In the genomic region with DNA sequence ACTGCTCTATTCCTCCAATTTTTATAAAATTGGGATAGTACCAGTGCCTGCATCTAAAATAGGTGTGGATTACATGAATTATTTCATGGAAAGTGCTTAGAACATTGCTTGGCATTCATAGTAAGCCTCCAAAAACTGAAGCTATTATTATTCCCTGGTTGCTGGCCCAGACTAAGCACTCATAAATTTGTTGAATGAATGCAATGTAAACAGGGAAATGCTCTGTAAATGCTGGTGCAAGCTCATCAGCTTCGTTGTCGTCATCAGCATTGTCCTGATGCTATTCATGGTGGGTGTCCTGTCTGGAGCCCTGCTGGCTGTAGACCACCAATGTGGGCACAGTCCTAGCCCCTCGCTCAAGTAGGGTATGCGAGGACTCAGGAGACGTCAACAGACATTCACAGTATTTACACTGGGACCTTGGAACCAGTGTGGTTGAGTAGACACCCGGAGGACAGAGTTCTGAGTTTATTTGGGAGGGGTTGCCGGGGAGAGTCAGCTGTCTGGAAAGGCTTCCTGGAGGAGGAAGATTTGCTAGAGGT, we compare ENCODE assay signal across 1 cellular context.
TF ChIP-seq lines count a peak whose summit lies in the region.

No MANE protein-coding gene starts in this region.

TF ChIP-seq in GM23338, 12 proteins besides CTCF, POLR2A, EP300 and RAD21 (continued from another document):
- TF ChIP-seq, protein P1, sequence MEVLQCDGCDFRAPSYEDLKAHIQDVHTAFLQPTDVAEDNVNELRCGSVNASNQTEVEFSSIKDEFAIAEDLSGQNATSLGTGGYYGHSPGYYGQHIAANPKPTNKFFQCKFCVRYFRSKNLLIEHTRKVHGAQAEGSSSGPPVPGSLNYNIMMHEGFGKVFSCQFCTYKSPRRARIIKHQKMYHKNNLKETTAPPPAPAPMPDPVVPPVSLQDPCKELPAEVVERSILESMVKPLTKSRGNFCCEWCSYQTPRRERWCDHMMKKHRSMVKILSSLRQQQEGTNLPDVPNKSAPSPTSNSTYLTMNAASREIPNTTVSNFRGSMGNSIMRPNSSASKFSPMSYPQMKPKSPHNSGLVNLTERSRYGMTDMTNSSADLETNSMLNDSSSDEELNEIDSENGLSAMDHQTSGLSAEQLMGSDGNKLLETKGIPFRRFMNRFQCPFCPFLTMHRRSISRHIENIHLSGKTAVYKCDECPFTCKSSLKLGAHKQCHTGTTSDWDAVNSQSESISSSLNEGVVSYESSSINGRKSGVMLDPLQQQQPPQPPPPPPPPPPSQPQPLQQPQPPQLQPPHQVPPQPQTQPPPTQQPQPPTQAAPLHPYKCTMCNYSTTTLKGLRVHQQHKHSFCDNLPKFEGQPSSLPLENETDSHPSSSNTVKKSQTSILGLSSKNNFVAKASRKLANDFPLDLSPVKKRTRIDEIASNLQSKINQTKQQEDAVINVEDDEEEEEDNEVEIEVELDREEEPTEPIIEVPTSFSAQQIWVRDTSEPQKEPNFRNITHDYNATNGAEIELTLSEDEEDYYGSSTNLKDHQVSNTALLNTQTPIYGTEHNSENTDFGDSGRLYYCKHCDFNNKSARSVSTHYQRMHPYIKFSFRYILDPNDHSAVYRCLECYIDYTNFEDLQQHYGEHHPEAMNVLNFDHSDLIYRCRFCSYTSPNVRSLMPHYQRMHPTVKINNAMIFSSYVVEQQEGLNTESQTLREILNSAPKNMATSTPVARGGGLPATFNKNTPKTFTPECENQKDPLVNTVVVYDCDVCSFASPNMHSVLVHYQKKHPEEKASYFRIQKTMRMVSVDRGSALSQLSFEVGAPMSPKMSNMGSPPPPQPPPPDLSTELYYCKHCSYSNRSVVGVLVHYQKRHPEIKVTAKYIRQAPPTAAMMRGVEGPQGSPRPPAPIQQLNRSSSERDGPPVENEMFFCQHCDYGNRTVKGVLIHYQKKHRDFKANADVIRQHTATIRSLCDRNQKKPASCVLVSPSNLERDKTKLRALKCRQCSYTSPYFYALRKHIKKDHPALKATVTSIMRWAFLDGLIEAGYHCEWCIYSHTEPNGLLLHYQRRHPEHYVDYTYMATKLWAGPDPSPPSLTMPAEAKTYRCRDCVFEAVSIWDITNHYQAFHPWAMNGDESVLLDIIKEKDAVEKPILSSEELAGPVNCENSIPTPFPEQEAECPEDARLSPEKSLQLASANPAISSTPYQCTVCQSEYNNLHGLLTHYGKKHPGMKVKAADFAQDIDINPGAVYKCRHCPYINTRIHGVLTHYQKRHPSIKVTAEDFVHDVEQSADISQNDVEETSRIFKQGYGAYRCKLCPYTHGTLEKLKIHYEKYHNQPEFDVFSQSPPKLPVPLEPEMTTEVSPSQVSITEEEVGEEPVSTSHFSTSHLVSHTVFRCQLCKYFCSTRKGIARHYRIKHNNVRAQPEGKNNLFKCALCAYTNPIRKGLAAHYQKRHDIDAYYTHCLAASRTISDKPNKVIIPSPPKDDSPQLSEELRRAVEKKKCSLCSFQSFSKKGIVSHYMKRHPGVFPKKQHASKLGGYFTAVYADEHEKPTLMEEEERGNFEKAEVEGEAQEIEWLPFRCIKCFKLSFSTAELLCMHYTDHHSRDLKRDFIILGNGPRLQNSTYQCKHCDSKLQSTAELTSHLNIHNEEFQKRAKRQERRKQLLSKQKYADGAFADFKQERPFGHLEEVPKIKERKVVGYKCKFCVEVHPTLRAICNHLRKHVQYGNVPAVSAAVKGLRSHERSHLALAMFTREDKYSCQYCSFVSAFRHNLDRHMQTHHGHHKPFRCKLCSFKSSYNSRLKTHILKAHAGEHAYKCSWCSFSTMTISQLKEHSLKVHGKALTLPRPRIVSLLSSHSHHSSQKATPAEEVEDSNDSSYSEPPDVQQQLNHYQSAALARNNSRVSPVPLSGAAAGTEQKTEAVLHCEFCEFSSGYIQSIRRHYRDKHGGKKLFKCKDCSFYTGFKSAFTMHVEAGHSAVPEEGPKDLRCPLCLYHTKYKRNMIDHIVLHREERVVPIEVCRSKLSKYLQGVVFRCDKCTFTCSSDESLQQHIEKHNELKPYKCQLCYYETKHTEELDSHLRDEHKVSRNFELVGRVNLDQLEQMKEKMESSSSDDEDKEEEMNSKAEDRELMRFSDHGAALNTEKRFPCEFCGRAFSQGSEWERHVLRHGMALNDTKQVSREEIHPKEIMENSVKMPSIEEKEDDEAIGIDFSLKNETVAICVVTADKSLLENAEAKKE (CRISPR knock-in tag; IDR thresholded peaks at IDR 0.05) = no peak
- TF ChIP-seq, protein P2, sequence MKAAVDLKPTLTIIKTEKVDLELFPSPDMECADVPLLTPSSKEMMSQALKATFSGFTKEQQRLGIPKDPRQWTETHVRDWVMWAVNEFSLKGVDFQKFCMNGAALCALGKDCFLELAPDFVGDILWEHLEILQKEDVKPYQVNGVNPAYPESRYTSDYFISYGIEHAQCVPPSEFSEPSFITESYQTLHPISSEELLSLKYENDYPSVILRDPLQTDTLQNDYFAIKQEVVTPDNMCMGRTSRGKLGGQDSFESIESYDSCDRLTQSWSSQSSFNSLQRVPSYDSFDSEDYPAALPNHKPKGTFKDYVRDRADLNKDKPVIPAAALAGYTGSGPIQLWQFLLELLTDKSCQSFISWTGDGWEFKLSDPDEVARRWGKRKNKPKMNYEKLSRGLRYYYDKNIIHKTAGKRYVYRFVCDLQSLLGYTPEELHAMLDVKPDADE (IDR thresholded peaks at IDR 0.05) = no peak
- TF ChIP-seq CREB1 (CRISPR knock-in tag; IDR thresholded peaks at IDR 0.05; ENCODE audit: low read depth) (no peak), ZNF114 (CRISPR knock-in tag; IDR thresholded peaks at IDR 0.05) (no peak), POLR2AphosphoS5 (IDR thresholded peaks at IDR 0.05; ENCODE audit: low read depth) (no peak), EZH2 (IDR thresholded peaks at IDR 0.05; ENCODE audit: low read depth, unreplicated experiment) (no peak), STAT1 (IDR thresholded peaks at IDR 0.05; ENCODE audit: unreplicated experiment) (no peak)
